Comparison of ENCODE assay signal across 8 cellular contexts in the genomic region with DNA sequence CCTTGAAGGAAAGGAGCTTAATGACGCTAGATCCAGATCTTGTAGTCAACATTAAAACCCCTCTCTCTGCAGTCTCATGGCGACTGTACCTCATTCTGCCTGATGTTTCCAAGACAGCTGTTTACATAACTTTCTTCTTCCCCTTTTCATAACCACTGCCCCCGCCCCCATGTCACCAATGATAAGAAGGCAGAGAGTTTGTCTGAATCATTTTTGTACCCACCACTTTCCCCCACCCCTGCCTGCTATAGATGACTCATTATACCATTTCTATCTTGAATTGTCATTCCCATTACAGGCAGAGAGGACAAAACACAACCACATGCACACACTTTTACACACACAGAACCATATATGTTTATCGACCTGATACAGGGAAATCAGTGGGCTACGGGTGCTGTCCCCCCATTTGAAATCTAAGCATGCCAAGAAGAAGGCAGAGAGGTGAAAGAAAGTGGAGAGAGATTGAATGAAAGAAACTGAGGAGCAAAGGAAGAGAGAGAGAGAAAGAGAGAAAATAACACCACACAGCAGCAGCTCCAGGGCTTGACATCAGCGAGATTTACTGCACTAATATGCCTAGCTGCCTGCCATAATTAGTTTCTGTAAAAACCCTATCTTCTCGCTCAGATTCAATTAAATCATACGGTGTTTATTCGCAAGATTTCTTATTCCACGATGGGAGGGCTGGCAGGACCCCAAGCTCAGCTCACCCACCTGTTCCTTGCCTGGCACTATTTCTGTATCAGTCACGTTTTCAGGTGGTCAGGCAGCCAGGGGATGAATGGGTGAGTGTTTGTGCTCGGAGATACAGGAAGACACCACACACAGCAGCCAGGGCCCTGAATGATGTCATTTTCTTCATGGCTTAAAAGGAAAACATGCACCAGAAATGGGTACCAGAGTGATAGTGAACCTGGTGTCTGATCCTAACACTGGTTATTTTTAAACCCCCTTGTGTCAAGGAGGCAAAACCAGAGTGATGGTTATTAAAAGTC.
DNase-seq lines count a peak whose midpoint lies in the region; ATAC-seq and TF ChIP-seq lines count a peak whose summit lies in the region.

No MANE protein-coding gene starts in this region.

- peak overlapping the region; percentile 66 for H3K4me3 Mint-ChIP-seq in activated T-helper 17 cell treated with anti-CD3 and anti-CD28 coated beads, Interleukin-2, amount 50 U/mL, for 72 hours

- H3K36me3 ChIP-seq in Peyer's patch (no peaks in the 10 kb centered on the region), H7 (replicated peaks; ENCODE audit: control insufficient read depth, insufficient read depth, low read length) (no peaks in the 10 kb centered on the region), suprapubic skin (no peaks in the 10 kb centered on the region)

- H3K27ac Mint-ChIP-seq in activated T-helper 17 cell treated with anti-CD3 and anti-CD28 coated beads, Interleukin-2, amount 50 U/mL, for 72 hours, result peak overlapping the region; percentile 75

- H3K4me1 Mint-ChIP-seq in activated T-helper 17 cell treated with anti-CD3 and anti-CD28 coated beads, Interleukin-2, amount 50 U/mL, for 72 hours, result peaks cover 6% of the 10 kb centered on the region

- peak in 2 of 3 donors; percentile 81 to 87 for DNase-seq in Peyer's patch
- DNase-seq in left kidney (ENCODE audit: low read depth, low spot score), result peak; percentile 58
- peak; percentile 27 to 40 for DNase-seq in stimulated activated CD8-positive, alpha-beta memory T cell treated with anti-CD3 and anti-CD28 coated beads, Interleukin-7, amount 100 ng/mL, for 1 hour (ENCODE audit: low read depth in 2 of 2)
- DNase-seq in H7, result no peak
- DNase-seq in suprapubic skin (ENCODE audit: low spot score in 2 of 2), result no peak

- no peaks in the 10 kb centered on the region for H3K36me3 Mint-ChIP-seq in activated T-helper 17 cell treated with anti-CD3 and anti-CD28 coated beads, Interleukin-2, amount 50 U/mL, for 72 hours (ENCODE audit: low read depth)

- TF ChIP-seq CTCF in Peyer's patch (IDR thresholded peaks at IDR 0.05), result no peak
- no peak for TF ChIP-seq CTCF in suprapubic skin (IDR thresholded peaks at IDR 0.05)

- H3K27me3 Mint-ChIP-seq in activated T-helper 17 cell treated with anti-CD3 and anti-CD28 coated beads, Interleukin-2, amount 50 U/mL, for 72 hours, result no peaks in the 10 kb centered on the region

- H3K4me1 ChIP-seq in Peyer's patch (peaks cover 0 to 10% (median 0%) of the 10 kb centered on the region in 4 donors), suprapubic skin (no peaks in the 10 kb centered on the region)

- no peaks in the 10 kb centered on the region for H3K9me3 Mint-ChIP-seq in activated T-helper 17 cell treated with anti-CD3 and anti-CD28 coated beads, Interleukin-2, amount 50 U/mL, for 72 hours

- H3K27me3 ChIP-seq in Peyer's patch (no peaks in the 10 kb centered on the region), H7 (ENCODE audit: control insufficient read depth, insufficient read depth, low read length) (no peaks in the 10 kb centered on the region), suprapubic skin (no peaks in the 10 kb centered on the region)

- ATAC-seq in GM18868 (IDR thresholded peaks at IDR 0.05; ENCODE audit: unreplicated experiment) (peak; percentile 91), HG02938 (IDR thresholded peaks at IDR 0.05; ENCODE audit: unreplicated experiment) (peak; percentile 86)
- ATAC-seq in activated T-helper 17 cell treated with anti-CD3 and anti-CD28 coated beads, Interleukin-2, amount 50 U/mL, for 72 hours (replicated peaks), result peak; percentile 88

- H3K4me3 ChIP-seq in Peyer's patch, result peak overlapping the region in 1 of 4 donors; percentile 2
- no peak overlapping the region for H3K4me3 ChIP-seq in H7 (ENCODE audit: insufficient read depth, low read depth, low read length)
- no peak overlapping the region for H3K4me3 ChIP-seq in suprapubic skin

- peak overlapping the region; percentile 20 to 73 (median 51) for H3K27ac ChIP-seq in Peyer's patch
- H3K27ac ChIP-seq in suprapubic skin, result no peak overlapping the region

- 67% methylated on average over 12 of the region's 12 CpGs for WGBS in suprapubic skin

- TF ChIP-seq POLR2A in Peyer's patch (IDR thresholded peaks at IDR 0.05) (no peak), suprapubic skin (IDR thresholded peaks at IDR 0.05) (no peak)

- no peak for TF ChIP-seq EP300 in suprapubic skin (IDR thresholded peaks at IDR 0.05)

- no peaks in the 10 kb centered on the region for H3K9me3 ChIP-seq in Peyer's patch
- no peaks in the 10 kb centered on the region for H3K9me3 ChIP-seq in suprapubic skin

Comparison
In these comparisons a context has a peak if more than half of its experiments do, and no peak if none do; other contexts are left out.
1. DNase-seq: peak in Peyer's patch (2 of 3), left kidney (single experiment) and stimulated activated CD8-positive, alpha-beta memory T cell treated with anti-CD3 and anti-CD28 coated beads, Interleukin-7, amount 100 ng/mL, for 1 hour (2 of 2); none in H7 (single experiment) and suprapubic skin (0 of 2).
2. Peak in every context shown above with its lines, with median percentiles within 50 percentile points of each other: ATAC-seq.